In genomic region chr13:114100446-114101320, GRCh38 we compare ENCODE assay signal across 8 cellular contexts. TPM values are rescaled to one million over a fixed set of nuclear protein-coding genes. Genes with fewer than 3 reads are reported as not detected.
DNase-seq lines count a peak whose midpoint lies in the region; ATAC-seq and TF ChIP-seq lines count a peak whose summit lies in the region.

No MANE protein-coding gene starts in this region.

- H3K36me3 ChIP-seq in mammary epithelial cell (ENCODE audit: insufficient read depth, low read length): no peaks in the 10 kb centered on the region
- H3K36me3 ChIP-seq in ectodermal cell (ENCODE audit: control insufficient read depth, insufficient read depth, low read length): no peaks in the 10 kb centered on the region
- no peaks in the 10 kb centered on the region for H3K36me3 ChIP-seq in aorta (ENCODE audit: control insufficient read depth in 1 of 2, insufficient read depth in 2 of 2, low read length in 1 of 2)

- peak; percentile 34 to 65 for DNase-seq in T47D (ENCODE audit: low read depth in 1 of 2, low spot score in 1 of 2)
- no peak for DNase-seq in mammary epithelial cell
- DNase-seq in aorta: peak; percentile 60 to 77
- DNase-seq in GOT3 (lab: John Stamatoyannopoulos, UW): no peak
- DNase-seq in NCI-H526 (lab: John Stamatoyannopoulos, UW): no peak

- H3K4me3 Mint-ChIP-seq in nephron: no peak overlapping the region

- H3K9ac ChIP-seq in mammary epithelial cell (ENCODE audit: insufficient read depth, low read length): no peak overlapping the region

- H3K27me3 ChIP-seq in mammary epithelial cell (ENCODE audit: insufficient read depth, low read length) (no peaks in the 10 kb centered on the region), ectodermal cell (ENCODE audit: control insufficient read depth, insufficient read depth, low read length, poor library complexity, severe bottlenecking) (no peaks in the 10 kb centered on the region), aorta (ENCODE audit: control insufficient read depth in 1 of 2, insufficient read depth in 2 of 2, low read length in 1 of 2) (no peaks in the 10 kb centered on the region)

- peak overlapping the region; percentile 43 to 96 (median 88) for H3K27ac Mint-ChIP-seq in nephron

- in situ Hi-C loops in T47D (cut with HindIII; ENCODE audit: low pct_unique_long_range_greater_than_20kb, low sequenced_read_pairs): no loop called here
- in situ Hi-C loops in mammary epithelial cell (cut with MboI; ENCODE audit: low sequenced_read_pairs in 2 of 2): no loop called here

- no peaks in the 10 kb centered on the region for H3K36me3 Mint-ChIP-seq in nephron (ENCODE audit: low read depth)

- ATAC-seq in aorta (ENCODE audit: low FRiP score): peak; percentile 38
- no peak for ATAC-seq in GM21526 (IDR thresholded peaks at IDR 0.05; ENCODE audit: low FRiP score, unreplicated experiment)

- H3K9me3 ChIP-seq in mammary epithelial cell (replicated peaks; ENCODE audit: insufficient read depth, low read length) (peaks cover 3% of the 10 kb centered on the region), ectodermal cell (ENCODE audit: control insufficient read depth, low read length) (no peaks in the 10 kb centered on the region), aorta (ENCODE audit: control insufficient read depth, low read length) (no peaks in the 10 kb centered on the region)

- H3K27ac ChIP-seq in mammary epithelial cell (ENCODE audit: insufficient read depth, low read depth, low read length) (no peak overlapping the region), ectodermal cell (ENCODE audit: insufficient read depth, low read depth, low read length, poor library complexity, severe bottlenecking) (peak overlapping the region; percentile 82), aorta (ENCODE audit: low read depth in 1 of 2, low read length in 2 of 2) (peak overlapping the region in 1 of 2 donors; percentile 37)

- dilution Hi-C loops in mammary epithelial cell (cut with HindIII; ENCODE audit: low sequenced_read_pairs): no loop called here

- peaks cover 3% of the 10 kb centered on the region for H3K27me3 Mint-ChIP-seq in nephron (ENCODE audit: low read depth)

- no TSS peak for BruUV-seq in mammary epithelial cell (replicated peaks; lab: Mats Ljungman, UMichigan)

- WGBS in mammary epithelial cell (ENCODE audit: low coverage, missing lambda C conversion rate): 82% methylated on average over 25 of the region's 28 CpGs
- 82 to 85% methylated on average over 28 of the region's 28 CpGs for WGBS in ectodermal cell, 2 experiments
- 33 to 43% methylated on average over 28 of the region's 28 CpGs for WGBS in aorta, 2 donors

- H3K4me3 ChIP-seq in mammary epithelial cell (replicated peaks in 1 of 3; ENCODE audit: insufficient read depth in 1 of 3, low read depth in 2 of 3, low read length in 3 of 3) (no peak overlapping the region), ectodermal cell (ENCODE audit: insufficient read depth, low read depth, low read length) (no peak overlapping the region), aorta (ENCODE audit: low read length in 2 of 2) (no peak overlapping the region)

- intact Hi-C loops in mammary epithelial cell (cut with micrococcal nuclease): no loop called here
- intact Hi-C loops in aorta (cut with DNase I): no loop called here

- H3K4me1 ChIP-seq in mammary epithelial cell (ENCODE audit: insufficient read depth, low read length) (no peaks in the 10 kb centered on the region), ectodermal cell (ENCODE audit: control insufficient read depth, insufficient read depth, low read length) (peaks cover 20% of the 10 kb centered on the region), aorta (ENCODE audit: control insufficient read depth in 1 of 2, insufficient read depth in 2 of 2, low read length in 2 of 2) (no peaks in the 10 kb centered on the region)

- H4K20me1 ChIP-seq in mammary epithelial cell (ENCODE audit: insufficient read depth, low read length): no peaks in the 10 kb centered on the region

- TF ChIP-seq CTCF in mammary epithelial cell (conservative IDR thresholded peaks at IDR 0.05 in 1 of 2, IDR thresholded peaks at IDR 0.05 in 1 of 2; ENCODE audit: extremely low read depth in 1 of 2, insufficient read depth in 1 of 2, low read depth in 1 of 2, low read length in 2 of 2) (no peak), nephron (IDR thresholded peaks at IDR 0.05; ENCODE audit: unreplicated experiment in 3 of 3) (no peak)

- peaks cover 32% of the 10 kb centered on the region for H3K4me1 Mint-ChIP-seq in nephron

- no peak overlapping the region for H3K4me2 ChIP-seq in mammary epithelial cell (ENCODE audit: insufficient read depth, low read depth, low read length)

- H2AFZ ChIP-seq in mammary epithelial cell (ENCODE audit: low read depth, low read length): no peak overlapping the region

- H3K9me3 Mint-ChIP-seq in nephron: no peaks in the 10 kb centered on the region

- H3K79me2 ChIP-seq in mammary epithelial cell (ENCODE audit: insufficient read depth, low read length): no peaks in the 10 kb centered on the region

- CTCF ChIA-PET in mammary epithelial cell (lab: Charles Lee; ENCODE audit: low non-redundant PET): no interaction called here

RNA-seq across cellular contexts. Expression of gene RASA3, which starts 31.7 kb away (rescaled TPM):
- total RNA-seq in mammary epithelial cell (1 to 10 TPM; 5.2 to 8.4 TPM), aorta (10 to 100 TPM; 34.8 to 42.3 TPM)
- polyA plus RNA-seq in mammary epithelial cell (4.0 TPM), aorta (10 to 100 TPM in 1 of 2 donors, 1 to 10 TPM in 1; 8.1 to 23.0 TPM)
- polyA minus RNA-seq in mammary epithelial cell: 2.5 TPM
- 10.6 TPM for polyA plus RNA-seq in ectodermal cell (2013, experiment 1 of 4)
- 11.1 TPM for polyA plus RNA-seq in ectodermal cell (2013, experiment 2 of 4)
- polyA plus RNA-seq in ectodermal cell (2013, experiment 3 of 4): 11.0 TPM
- 11.8 TPM for polyA plus RNA-seq in ectodermal cell (2013, experiment 4 of 4)

Comparison
In these comparisons a context has a peak if more than half of its experiments do, and no peak if none do; other contexts are left out.
1. DNase-seq: peak in T47D (2 of 2) and aorta (2 of 2); none in mammary epithelial cell (single experiment), GOT3 (single experiment) and NCI-H526 (0 of 2).